8 cellular contexts compared by ENCODE assay signal in genomic region chr12:49189731-49190314, GRCh38. TPM values are rescaled to one million over a fixed set of nuclear protein-coding genes. Genes with fewer than 3 reads are reported as not detected.
A peak's percentile ranks its signal among the peaks of the same experiment; 100 is the strongest.
DNase-seq lines count a peak whose midpoint lies in the region; ATAC-seq and TF ChIP-seq lines count a peak whose summit lies in the region.

No MANE protein-coding gene starts in this region.

- TF ChIP-seq CTCF in BJ (IDR thresholded peaks at IDR 0.05; ENCODE audit: insufficient read depth, low read depth, low read length) (no peak), breast epithelium (IDR thresholded peaks at IDR 0.05) (no peak), nephron progenitor cell (IDR thresholded peaks at IDR 0.05) (no peak), foreskin keratinocyte (conservative IDR thresholded peaks at IDR 0.05) (no peak)

- no peak for DNase-seq in BJ (ENCODE audit: low read depth)
- no peak for DNase-seq in Karpas-422
- DNase-seq in breast epithelium (ENCODE audit: low spot score in 2 of 2) = no peak
- no peak for DNase-seq in nephron progenitor cell
- no peak for DNase-seq in foreskin keratinocyte

- H3K36me3 ChIP-seq in BJ (ENCODE audit: control insufficient read depth, insufficient read depth, low read length) (peaks cover 4% of the 10 kb centered on the region), Karpas-422 (ENCODE audit: insufficient read depth, low read length) (peaks cover 11% of the 10 kb centered on the region; the same call in 1 of the 2 replicates), breast epithelium (no peaks in the 10 kb centered on the region)

- TF ChIP-seq POLR2A in breast epithelium (IDR thresholded peaks at IDR 0.05) = no peak

- H4K20me1 ChIP-seq in Karpas-422 (ENCODE audit: insufficient read depth, low read depth, low read length) = peaks cover 6% of the 10 kb centered on the region

- H3K4me1 ChIP-seq in Karpas-422 (ENCODE audit: low read length) (peaks cover 32% of the 10 kb centered on the region), breast epithelium (no peaks in the 10 kb centered on the region), foreskin keratinocyte (no peaks in the 10 kb centered on the region)

- H3K27me3 ChIP-seq in BJ (ENCODE audit: control insufficient read depth, insufficient read depth, low read length) (no peaks in the 10 kb centered on the region), Karpas-422 (ENCODE audit: low read length) (no peaks in the 10 kb centered on the region), breast epithelium (no peaks in the 10 kb centered on the region), foreskin keratinocyte (peaks cover 11% of the 10 kb centered on the region)

- peaks cover 37% of the 10 kb centered on the region for H3K4me1 Mint-ChIP-seq in nephron progenitor cell

- H3K27ac Mint-ChIP-seq in nephron progenitor cell = peak overlapping the region; percentile 30

- peak overlapping the region; percentile 79 for H3K4me2 ChIP-seq in Karpas-422 (ENCODE audit: low read depth, low read length, poor library complexity, severe bottlenecking)

- peaks cover 2% of the 10 kb centered on the region for H3K27me3 Mint-ChIP-seq in nephron progenitor cell (ENCODE audit: low read depth, poor library complexity)

- POLR2A ChIA-PET in BJ (lab: Charles Lee) = interaction anchor here (0.9 to 1.4 kb wide), 2 partner anchors 33 to 58 kb away, joined by 4 to 5 read pairs; partner anchors contain the start of gene TUBA1B

- peak overlapping the region; percentile 64 for H3K9ac ChIP-seq in Karpas-422 (ENCODE audit: low read length)

- H3K4me3 ChIP-seq in BJ (ENCODE audit: low read depth, low read length) = peak overlapping the region; percentile 97
- H3K4me3 ChIP-seq in Karpas-422 (ENCODE audit: low read length) = peak overlapping the region; percentile 66
- peak overlapping the region in 2 of 3 donors; percentile 78 to 79 for H3K4me3 ChIP-seq in breast epithelium

- CTCF ChIA-PET in BJ (lab: Yijun Ruan, JAX) = interaction anchor here (0.6 to 2.3 kb wide), 6 partner anchors 34 to 101 kb away, joined by 3 to 6 read pairs (median 4); no protein-coding TSS in a partner anchor

- H3K9me3 Mint-ChIP-seq in nephron progenitor cell = no peaks in the 10 kb centered on the region

- ATAC-seq in GM21447 (IDR thresholded peaks at IDR 0.05; ENCODE audit: unreplicated experiment) (no peak), HG03521 (IDR thresholded peaks at IDR 0.05; ENCODE audit: unreplicated experiment) (no peak), GM19395 (IDR thresholded peaks at IDR 0.05; ENCODE audit: unreplicated experiment) (no peak), foreskin keratinocyte (no peak)

- H3K4me3 Mint-ChIP-seq in nephron progenitor cell = peak overlapping the region; percentile 49

- H2AFZ ChIP-seq in Karpas-422 (ENCODE audit: low read length) = peak overlapping the region; percentile 73

- peaks cover 29% of the 10 kb centered on the region for H3K36me3 Mint-ChIP-seq in nephron progenitor cell (ENCODE audit: low read depth)

- H3K79me2 ChIP-seq in Karpas-422 (ENCODE audit: low read length) = peaks cover 16% of the 10 kb centered on the region

- intact Hi-C loops in breast epithelium (cut with DNase I; ENCODE audit: low total_unique reads) = no loop called here

- H3K9me2 ChIP-seq in Karpas-422 (replicated peaks; ENCODE audit: insufficient read depth, low read length) = no peaks in the 10 kb centered on the region

- no peaks in the 10 kb centered on the region for H3K9me3 ChIP-seq in Karpas-422 (ENCODE audit: low read length)
- no peaks in the 10 kb centered on the region for H3K9me3 ChIP-seq in breast epithelium

- peak overlapping the region; percentile 76 for H3K27ac ChIP-seq in Karpas-422 (ENCODE audit: low read length)
- H3K27ac ChIP-seq in breast epithelium = peak overlapping the region; percentile 97 to 98
- H3K27ac ChIP-seq in foreskin keratinocyte = no peak overlapping the region

RNA-seq across cellular contexts. Expression of gene TUBA1A, which starts 0.9 kb away (rescaled TPM):
- polyA plus RNA-seq in BJ (2011; rRNA removed) = 616 and 820 TPM in 2 replicates
- 327 and 570 TPM in 2 replicates for polyA minus RNA-seq in BJ (2011; rRNA and poly(A)+ RNA removed)
- 126 and 139 TPM in 2 replicates for total RNA-seq in Karpas-422 (2014; rRNA removed; shearing (Covaris generic); ENCODE audit: low replicate concordance)
- total RNA-seq in breast epithelium = 100 to 1,000 TPM; 133 to 215 (median 150) TPM
- 113 and 273 TPM in 2 replicates for total RNA-seq in foreskin keratinocyte
- polyA plus RNA-seq in foreskin keratinocyte = 117 and 269 TPM in 2 replicates

RNA-seq across cellular contexts. Expression of gene TUBA1B, which starts 58.6 kb away (rescaled TPM):
- polyA plus RNA-seq in BJ (2011; rRNA removed) (2,513 and 3,601 TPM in 2 replicates), foreskin keratinocyte (2,659 and 3,346 TPM in 2 replicates)
- 1,200 and 2,134 TPM in 2 replicates for polyA minus RNA-seq in BJ (2011; rRNA and poly(A)+ RNA removed)
- total RNA-seq in Karpas-422 (2014; rRNA removed; shearing (Covaris generic); ENCODE audit: low replicate concordance) = 770 and 904 TPM in 2 replicates
- total RNA-seq in breast epithelium (100 to 1,000 TPM; 329 to 646 (median 567) TPM), foreskin keratinocyte (2,512 and 3,077 TPM in 2 replicates)
